In genomic region chr1:234535763-234536515, GRCh38 we compare ENCODE assay signal across 10 cellular contexts. TPM values are rescaled to one million over a fixed set of nuclear protein-coding genes. Genes with fewer than 3 reads are reported as not detected.
A peak's percentile ranks its signal among the peaks of the same experiment; 100 is the strongest.
DNase-seq lines count a peak whose midpoint lies in the region; ATAC-seq and TF ChIP-seq lines count a peak whose summit lies in the region.
"Had no signal": no experiment of that assay in that cellular context is flagged by ENCODE, and none has a peak within 500 bp of the region (broad histone marks: within the 10 kb centered on the region; RNA-seq: fewer than 3 reads in every experiment).

No MANE protein-coding gene starts in this region.

- WGBS in body of pancreas, 2 donors = 66 to 77% methylated on average over 14 of the region's 14 CpGs

- no peaks in the 10 kb centered on the region for H3K27me3 ChIP-seq in body of pancreas
- H3K27me3 ChIP-seq in rectal smooth muscle tissue (ENCODE audit: control insufficient read depth, insufficient read depth, low read length) = no peaks in the 10 kb centered on the region

- H3K4me3 ChIP-seq in body of pancreas (no peak overlapping the region), rectal smooth muscle tissue (ENCODE audit: low read length) (no peak overlapping the region)

- no peaks in the 10 kb centered on the region for H3K9me3 ChIP-seq in body of pancreas

- peak overlapping the region; percentile 14 for H3K9ac ChIP-seq in rectal smooth muscle tissue (ENCODE audit: low read length)

- H3K4me1 ChIP-seq in body of pancreas = peaks cover 86% of the 10 kb centered on the region
- peaks cover 97% of the 10 kb centered on the region for H3K4me1 ChIP-seq in rectal smooth muscle tissue (ENCODE audit: control insufficient read depth, insufficient read depth, low read length)

- intact Hi-C loops in body of pancreas (cut with DNase I) = no loop called here

- no peaks in the 10 kb centered on the region for H3K36me3 ChIP-seq in body of pancreas (replicated peaks in 1 of 2; ENCODE audit: insufficient read depth in 1 of 2, low read depth in 2 of 2)
- no peaks in the 10 kb centered on the region for H3K36me3 ChIP-seq in rectal smooth muscle tissue (ENCODE audit: control insufficient read depth, insufficient read depth, low read length)

- TF ChIP-seq POLR2A in body of pancreas (IDR thresholded peaks at IDR 0.05) = peak in 1 of 3 donors; percentile 14

- TF ChIP-seq CTCF in C4-2B (conservative IDR thresholded peaks at IDR 0.05) = no peak
- no peak for TF ChIP-seq CTCF in body of pancreas (IDR thresholded peaks at IDR 0.05)

- ATAC-seq in body of pancreas (no peak), HG02973 (IDR thresholded peaks at IDR 0.05; ENCODE audit: unreplicated experiment) (no peak), HG02759 (IDR thresholded peaks at IDR 0.05; ENCODE audit: unreplicated experiment) (no peak)

- DNase-seq in body of pancreas (peak; percentile 65 to 73 (median 70)), hippocampal formation (lab: John Stamatoyannopoulos, UW) (peak; percentile 35 to 43), NCI-H2196 (lab: John Stamatoyannopoulos, UW; ENCODE audit: unreplicated experiment) (no peak), KBM-7 (no peak)
- DNase-seq: NCI-H2081 treated with DMSO at 0.1 percent for 48 hours, T-helper 9 cell had no signal

- in situ Hi-C loops in KBM-7 (cut with MboI; ENCODE audit: low pct_unique_long_range_greater_than_20kb, low sequenced_read_pairs) = no loop called here

- peak overlapping the region; percentile 49 for H3K27ac ChIP-seq in C4-2B
- peak overlapping the region; percentile 90 to 99 (median 96) for H3K27ac ChIP-seq in body of pancreas
- H3K27ac ChIP-seq in rectal smooth muscle tissue (ENCODE audit: low read depth, low read length) = peak overlapping the region; percentile 98

RNA-seq across cellular contexts. Expression of gene TARBP1, which starts 57.0 kb away (rescaled TPM):
- total RNA-seq in body of pancreas = 10 to 100 TPM; 30.6 to 32.0 TPM

Comparison
In these comparisons a context has a peak if more than half of its experiments do, and no peak if none do; other contexts are left out.
1. DNase-seq: peak in body of pancreas (4 of 4) and hippocampal formation (2 of 2); none in NCI-H2196 (single experiment) and KBM-7 (single experiment).
2. Peak in every context shown above with its lines, with median percentiles within 50 percentile points of each other: H3K27ac ChIP-seq.